ENCODE assay signal across 20 cellular contexts in the genomic region with DNA sequence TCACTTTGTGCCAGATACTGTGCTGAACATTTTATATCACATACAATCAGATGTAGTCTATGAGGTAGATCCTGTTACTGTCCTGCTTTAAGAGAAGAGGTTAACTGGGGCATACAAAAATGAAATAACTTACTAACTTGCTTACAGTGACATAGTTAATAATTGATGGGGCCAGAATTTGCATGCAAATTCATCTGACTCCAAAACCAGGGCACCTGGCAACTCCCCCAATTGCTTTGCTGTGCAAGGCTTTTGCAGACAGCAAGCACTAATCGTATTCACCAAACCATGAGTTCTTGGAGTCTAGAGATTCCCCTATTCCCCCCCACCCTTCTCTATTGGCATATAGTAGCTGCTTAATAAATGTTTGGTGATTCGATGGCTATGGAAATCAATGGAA.
"Had no signal": no experiment of that assay in that cellular context is flagged by ENCODE, and none has a peak within 500 bp of the region (broad histone marks: within the 10 kb centered on the region; RNA-seq: fewer than 3 reads in every experiment).

No MANE protein-coding gene starts in this region.

- DNase-seq: activated CD4-positive, alpha-beta T cell treated with anti-CD3 and anti-CD28 coated beads for 4 hours; activated CD4-positive, alpha-beta T cell treated with anti-CD3 and anti-CD28 coated beads, Interleukin-2, amount 50 U/mL, for 4 hours; activated effector memory CD4-positive, alpha-beta T cell treated with Interleukin-2 at 50 U/mL for 16 hours; activated naive CD4-positive, alpha-beta T cell treated with Interleukin-2 at 50 U/mL for 16 hours; aorta; body of pancreas; cortex of kidney; effector memory CD8-positive, alpha-beta T cell; erythroblast; gastrocnemius medialis; glutamatergic neuron; islet precursor cell; left colon; naive B cell; ovary; stimulated activated CD4-positive, alpha-beta T cell treated with anti-CD3 and anti-CD28 coated beads, Interleukin-2, amount 100 ng/mL, for 48 hours; stimulated activated naive CD8-positive, alpha-beta T cell treated with anti-CD3 and anti-CD28 coated beads, Interleukin-15, Interleukin-2, amounts not matched to agents 100 U/mL and 50 U/mL, for 24 hours; testis; transverse colon had no signal

- H3K36me3 ChIP-seq: cardiac muscle cell, gastrocnemius medialis, ovary, transverse colon had no signal

- ATAC-seq: body of pancreas; effector memory CD8-positive, alpha-beta T cell; gastrocnemius medialis; left colon; stimulated activated naive CD8-positive, alpha-beta T cell treated with anti-CD3 and anti-CD28 coated beads, Interleukin-15, Interleukin-2, amounts not matched to agents 100 U/mL and 50 U/mL, for 24 hours had no signal

- H3K27ac ChIP-seq: body of pancreas, cardiac muscle cell, gastrocnemius medialis, ovary, testis, transverse colon had no signal

- H3K4me3 ChIP-seq: body of pancreas, cardiac muscle cell, gastrocnemius medialis, ovary, testis, transverse colon had no signal

- H3K27me3 ChIP-seq: body of pancreas, gastrocnemius medialis, ovary, testis, transverse colon had no signal

- H3K9me3 ChIP-seq: body of pancreas, gastrocnemius medialis, ovary, testis, transverse colon had no signal

- H3K4me1 ChIP-seq: body of pancreas, gastrocnemius medialis, testis had no signal
